ENCODE assay signal across 8 cellular contexts in the genomic region with DNA sequence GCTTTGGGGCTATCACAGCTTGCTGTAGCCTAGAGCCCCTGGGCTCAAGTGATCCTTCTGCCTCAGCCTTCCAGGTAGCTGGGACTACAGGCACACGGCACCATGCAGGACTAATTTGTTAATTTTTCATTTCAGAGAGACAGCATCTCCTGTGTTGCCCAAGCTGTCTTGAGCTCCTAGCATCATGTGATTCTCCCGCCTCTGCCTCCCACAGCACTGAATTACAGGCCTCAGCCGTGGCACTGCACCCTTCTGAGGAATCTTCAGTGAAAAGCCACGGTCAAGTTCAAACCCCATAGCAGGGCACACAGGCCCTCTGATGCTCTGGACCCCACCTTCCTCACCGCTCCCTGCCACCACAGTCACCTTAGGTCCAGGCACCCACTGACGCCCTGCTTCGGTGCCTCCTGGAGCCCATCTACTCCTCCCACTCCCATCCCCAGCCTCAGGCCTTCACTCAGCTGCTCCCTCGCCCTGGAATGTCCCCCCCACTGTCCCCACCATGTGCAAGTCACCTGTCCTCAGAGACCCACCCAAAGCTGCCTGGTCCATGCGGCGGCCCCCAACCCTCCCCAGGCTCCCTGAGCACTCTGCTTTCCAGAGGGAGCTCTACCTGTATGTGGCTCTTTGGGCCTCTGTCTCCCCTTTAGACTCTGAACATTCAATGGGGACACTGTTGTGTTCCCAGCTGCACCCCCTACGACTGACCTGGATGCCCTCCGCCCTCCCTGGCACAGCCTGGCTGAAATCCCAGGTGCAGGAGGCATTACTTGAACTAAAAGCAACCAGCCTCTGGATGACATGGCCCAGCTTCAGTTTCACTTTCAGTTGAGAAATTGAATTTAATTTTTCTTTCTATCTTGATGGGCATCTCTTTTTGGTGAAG. TPM values are rescaled to one million over a fixed set of nuclear protein-coding genes. Genes with fewer than 3 reads are reported as not detected.
DNase-seq lines count a peak whose midpoint lies in the region; ATAC-seq and TF ChIP-seq lines count a peak whose summit lies in the region.

No MANE protein-coding gene starts in this region.

- ATAC-seq in activated naive CD8-positive, alpha-beta T cell treated with anti-CD3 and anti-CD28 coated beads, Interleukin-2, amount 10 ng/mL, durations not matched to agents 7 days and 5 days (ENCODE audit: low read depth), result no peak
- ATAC-seq in HG02798 (IDR thresholded peaks at IDR 0.05; ENCODE audit: poor library complexity, unreplicated experiment) (no peak), GM19324 (IDR thresholded peaks at IDR 0.05; ENCODE audit: low FRiP score, unreplicated experiment) (no peak)

- WGBS in stomach, 5 donors, result 52 to 64% (median 55%) methylated on average over 12 of the region's 12 CpGs

- H3K4me3 ChIP-seq in kidney epithelial cell (ENCODE audit: low read depth, low read length) (peak overlapping the region; percentile 45), stomach (peak overlapping the region; percentile 56 to 71 (median 68))

- DNase-seq in stimulated activated CD4-positive, alpha-beta T cell treated with anti-CD3 and anti-CD28 coated beads, Interleukin-15, amount 100 ng/mL, for 24 hours, result peak; percentile 32
- DNase-seq in stimulated activated CD4-positive, alpha-beta T cell treated with anti-CD3 and anti-CD28 coated beads, Interleukin-1b, Interleukin-23, amount 100 ng/mL, for 48 hours, result no peak
- DNase-seq in activated naive CD8-positive, alpha-beta T cell treated with anti-CD3 and anti-CD28 coated beads, Interleukin-2, amount 10 ng/mL, durations not matched to agents 7 days and 5 days, result no peak
- no peak for DNase-seq in kidney epithelial cell (ENCODE audit: low read depth)
- DNase-seq in stomach, result no peak
- no peak for DNase-seq in pons (ENCODE audit: low spot score)

- intact Hi-C loops in stomach (cut with DNase I; ENCODE audit: low total_unique reads), result no loop called here

- H3K27me3 ChIP-seq in kidney epithelial cell (ENCODE audit: control insufficient read depth, insufficient read depth, low read length) (no peaks in the 10 kb centered on the region), stomach (no peaks in the 10 kb centered on the region)

- H3K4me3 Mint-ChIP-seq in activated naive CD8-positive, alpha-beta T cell treated with anti-CD3 and anti-CD28 coated beads, Interleukin-2, amount 10 ng/mL, durations not matched to agents 7 days and 5 days, result peak overlapping the region; percentile 88

- no peak for TF ChIP-seq POLR2A in stomach (IDR thresholded peaks at IDR 0.05)

- no peak for TF ChIP-seq EP300 in stomach (IDR thresholded peaks at IDR 0.05)

- H3K9me3 ChIP-seq in stomach, result no peaks in the 10 kb centered on the region

- H3K27me3 Mint-ChIP-seq in activated naive CD8-positive, alpha-beta T cell treated with anti-CD3 and anti-CD28 coated beads, Interleukin-2, amount 10 ng/mL, durations not matched to agents 7 days and 5 days, result peaks cover 4% of the 10 kb centered on the region

- H3K4me1 Mint-ChIP-seq in activated naive CD8-positive, alpha-beta T cell treated with anti-CD3 and anti-CD28 coated beads, Interleukin-2, amount 10 ng/mL, durations not matched to agents 7 days and 5 days, result peaks cover 51% of the 10 kb centered on the region

- POLR2A ChIA-PET in activated naive CD8-positive, alpha-beta T cell treated with anti-CD3 and anti-CD28 coated beads, Interleukin-2, amount 10 ng/mL, durations not matched to agents 7 days and 5 days (lab: Charles Lee), result interaction anchor here (0.6 to 3.5 kb wide), 9 partner anchors 11 to 1260 kb away, joined by 3 to 26 read pairs (median 3); a partner anchor contains a TSS

- peaks cover 37 to 67% (median 55%) of the 10 kb centered on the region in 4 donors for H3K4me1 ChIP-seq in stomach

- TF ChIP-seq CTCF in kidney epithelial cell (IDR thresholded peaks at IDR 0.05; ENCODE audit: insufficient read depth, low read length, poor library complexity, severe bottlenecking) (no peak), stomach (IDR thresholded peaks at IDR 0.05) (no peak)

- H3K27ac Mint-ChIP-seq in activated naive CD8-positive, alpha-beta T cell treated with anti-CD3 and anti-CD28 coated beads, Interleukin-2, amount 10 ng/mL, durations not matched to agents 7 days and 5 days, result peak overlapping the region; percentile 88

- H3K9me3 Mint-ChIP-seq in activated naive CD8-positive, alpha-beta T cell treated with anti-CD3 and anti-CD28 coated beads, Interleukin-2, amount 10 ng/mL, durations not matched to agents 7 days and 5 days, result peaks cover 7% of the 10 kb centered on the region

- H3K36me3 ChIP-seq in kidney epithelial cell (ENCODE audit: control insufficient read depth, insufficient read depth, low read length), result no peaks in the 10 kb centered on the region
- peaks cover 6 to 41% (median 20%) of the 10 kb centered on the region in 4 donors for H3K36me3 ChIP-seq in stomach

- peak overlapping the region; percentile 41 to 95 (median 93) for H3K27ac ChIP-seq in stomach

- peaks cover 44% of the 10 kb centered on the region for H3K36me3 Mint-ChIP-seq in activated naive CD8-positive, alpha-beta T cell treated with anti-CD3 and anti-CD28 coated beads, Interleukin-2, amount 10 ng/mL, durations not matched to agents 7 days and 5 days

RNA-seq across cellular contexts. Expression of a gene that starts 1.6 kb away (rescaled TPM):
- total RNA-seq in activated naive CD8-positive, alpha-beta T cell treated with anti-CD3 and anti-CD28 coated beads, Interleukin-2, amount 10 ng/mL, durations not matched to agents 7 days and 5 days, result 10 to 100 TPM; 77.8 to 85.0 TPM
- total RNA-seq in kidney epithelial cell, result 39.9 and 44.4 TPM in 2 replicates
- 100 to 1,000 TPM in 1 of 5 donors, 10 to 100 TPM in 4; 11.6 to 101 (median 44.9) TPM for total RNA-seq in stomach
- polyA plus RNA-seq in stomach, result 10 to 100 TPM; 18.8 to 36.9 (median 20.7) TPM

RNA-seq across cellular contexts. Expression of a gene that starts 15.2 kb away (rescaled TPM):
- 10 to 100 TPM; 38.4 to 40.9 TPM for total RNA-seq in activated naive CD8-positive, alpha-beta T cell treated with anti-CD3 and anti-CD28 coated beads, Interleukin-2, amount 10 ng/mL, durations not matched to agents 7 days and 5 days
- 1.8 and 2.3 TPM in 2 replicates for total RNA-seq in kidney epithelial cell
- 10 to 100 TPM in 4 of 5 donors, 1 to 10 TPM in 1; 5.2 to 87.5 (median 38.2) TPM for total RNA-seq in stomach
- polyA plus RNA-seq in stomach, result 10 to 100 TPM in 2 of 3 donors, 1 to 10 TPM in 1; 7.3 to 58.1 (median 38.9) TPM

RNA-seq across cellular contexts. Expression of a gene that starts 36.1 kb away (rescaled TPM):
- 1 to 10 TPM; 5.7 to 6.5 TPM for total RNA-seq in activated naive CD8-positive, alpha-beta T cell treated with anti-CD3 and anti-CD28 coated beads, Interleukin-2, amount 10 ng/mL, durations not matched to agents 7 days and 5 days
- total RNA-seq in kidney epithelial cell (not detected in 2 replicates), stomach (10 to 100 TPM in 1 of 5 donors, 1 to 10 TPM in 2, not detected in 2; 1.2 to 13.2 (median 3.6) TPM)
- 10 to 100 TPM in 1 of 3 donors, 1 to 10 TPM in 2; 8.2 to 12.7 (median 9.7) TPM for polyA plus RNA-seq in stomach
